Comparison of ENCODE assay signal across 1 cellular context in the genomic region with DNA sequence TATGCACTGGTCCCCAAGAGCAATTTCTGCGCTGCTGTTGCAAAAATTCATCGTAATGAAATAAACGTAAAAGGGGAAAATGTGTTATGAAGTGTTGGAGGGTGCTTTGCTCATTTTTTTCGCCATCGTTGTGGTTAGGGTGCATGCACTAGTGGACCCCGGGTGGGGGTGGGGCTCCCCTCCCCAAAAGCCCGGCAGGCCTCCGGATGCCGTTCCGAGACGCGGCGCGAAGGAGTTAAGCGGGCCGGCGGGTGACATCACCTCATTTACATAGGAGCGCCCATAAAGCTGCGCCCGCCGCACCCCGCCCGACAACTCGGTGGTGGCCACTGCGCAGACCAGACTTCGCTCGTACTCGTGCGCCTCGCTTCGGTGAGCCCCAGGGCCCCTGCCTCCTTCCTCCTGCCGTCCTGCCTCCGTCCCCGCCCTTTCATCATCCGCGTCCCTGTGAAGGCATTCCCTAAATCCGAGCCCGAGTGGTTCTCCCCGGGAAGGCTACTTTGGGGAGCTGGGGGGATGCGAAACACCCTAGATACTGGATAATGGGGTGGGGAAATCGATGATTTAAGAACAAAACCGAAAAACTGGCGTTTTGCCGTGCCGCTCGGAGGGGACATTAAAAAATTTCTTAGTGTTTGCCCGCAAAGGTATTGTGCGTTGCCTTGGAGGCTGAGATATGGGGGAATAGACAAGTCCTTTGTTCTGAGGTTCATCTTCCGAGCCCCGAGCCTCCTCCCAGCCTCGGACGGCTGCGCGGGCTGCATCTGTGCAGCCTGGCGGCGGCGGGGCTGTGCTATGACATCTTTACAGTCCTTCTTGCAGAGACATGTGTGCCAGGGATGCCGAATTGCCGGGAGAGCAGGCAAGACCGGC.
TF ChIP-seq lines count a peak whose summit lies in the region.

A gene (plus strand): TSS at position 314 of the 873 bp plus-strand sequence.

TF ChIP-seq in HEK293, 187 proteins besides CTCF, POLR2A, EP300 and RAD21 (continued from another document and continues in another):
- TF ChIP-seq ZNF354C (tag by site-specific recombination; IDR thresholded peaks at IDR 0.05; ENCODE audit: borderline replicate concordance, low read depth) (no peak), KLF8 (tag by site-specific recombination; IDR thresholded peaks at IDR 0.05) (no peak; the same call in 1 of the 2 replicates), ZNF561 (tag by site-specific recombination; IDR thresholded peaks at IDR 0.05; ENCODE audit: borderline replicate concordance) (no peak), ZNF571 (tag by site-specific recombination; IDR thresholded peaks at IDR 0.05) (no peak), ZNF350 (tag by site-specific recombination; IDR thresholded peaks at IDR 0.05) (no peak), ZXDB (tag by site-specific recombination; IDR thresholded peaks at IDR 0.05) (no peak), ZSCAN23 (tag by site-specific recombination; IDR thresholded peaks at IDR 0.05) (no peak), ZNF146 (tag by site-specific recombination; IDR thresholded peaks at IDR 0.05) (no peak), ZBTB8A (tag by site-specific recombination; IDR thresholded peaks at IDR 0.05) (peak; percentile 91), ZNF302 (tag by site-specific recombination; IDR thresholded peaks at IDR 0.05; ENCODE audit: low read depth) (no peak), MEIS1 (CRISPR knock-in tag; IDR thresholded peaks at IDR 0.05; ENCODE audit: borderline replicate concordance) (no peak), GFI1B (tag by site-specific recombination; IDR thresholded peaks at IDR 0.05) (no peak), KLF1 (tag by site-specific recombination; IDR thresholded peaks at IDR 0.05) (no peak)
- TF ChIP-seq, protein P1, sequence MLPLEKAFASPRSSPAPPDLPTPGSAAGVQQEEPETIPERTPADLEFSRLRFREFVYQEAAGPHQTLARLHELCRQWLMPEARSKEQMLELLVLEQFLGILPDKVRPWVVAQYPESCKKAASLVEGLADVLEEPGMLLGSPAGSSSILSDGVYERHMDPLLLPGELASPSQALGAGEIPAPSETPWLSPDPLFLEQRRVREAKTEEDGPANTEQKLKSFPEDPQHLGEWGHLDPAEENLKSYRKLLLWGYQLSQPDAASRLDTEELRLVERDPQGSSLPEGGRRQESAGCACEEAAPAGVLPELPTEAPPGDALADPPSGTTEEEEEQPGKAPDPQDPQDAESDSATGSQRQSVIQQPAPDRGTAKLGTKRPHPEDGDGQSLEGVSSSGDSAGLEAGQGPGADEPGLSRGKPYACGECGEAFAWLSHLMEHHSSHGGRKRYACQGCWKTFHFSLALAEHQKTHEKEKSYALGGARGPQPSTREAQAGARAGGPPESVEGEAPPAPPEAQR (tag by site-specific recombination; IDR thresholded peaks at IDR 0.05): no peak
- TF ChIP-seq, protein P2, sequence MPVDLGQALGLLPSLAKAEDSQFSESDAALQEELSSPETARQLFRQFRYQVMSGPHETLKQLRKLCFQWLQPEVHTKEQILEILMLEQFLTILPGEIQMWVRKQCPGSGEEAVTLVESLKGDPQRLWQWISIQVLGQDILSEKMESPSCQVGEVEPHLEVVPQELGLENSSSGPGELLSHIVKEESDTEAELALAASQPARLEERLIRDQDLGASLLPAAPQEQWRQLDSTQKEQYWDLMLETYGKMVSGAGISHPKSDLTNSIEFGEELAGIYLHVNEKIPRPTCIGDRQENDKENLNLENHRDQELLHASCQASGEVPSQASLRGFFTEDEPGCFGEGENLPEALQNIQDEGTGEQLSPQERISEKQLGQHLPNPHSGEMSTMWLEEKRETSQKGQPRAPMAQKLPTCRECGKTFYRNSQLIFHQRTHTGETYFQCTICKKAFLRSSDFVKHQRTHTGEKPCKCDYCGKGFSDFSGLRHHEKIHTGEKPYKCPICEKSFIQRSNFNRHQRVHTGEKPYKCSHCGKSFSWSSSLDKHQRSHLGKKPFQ (tag by site-specific recombination; IDR thresholded peaks at IDR 0.05): no peak
- TF ChIP-seq, protein P3, sequence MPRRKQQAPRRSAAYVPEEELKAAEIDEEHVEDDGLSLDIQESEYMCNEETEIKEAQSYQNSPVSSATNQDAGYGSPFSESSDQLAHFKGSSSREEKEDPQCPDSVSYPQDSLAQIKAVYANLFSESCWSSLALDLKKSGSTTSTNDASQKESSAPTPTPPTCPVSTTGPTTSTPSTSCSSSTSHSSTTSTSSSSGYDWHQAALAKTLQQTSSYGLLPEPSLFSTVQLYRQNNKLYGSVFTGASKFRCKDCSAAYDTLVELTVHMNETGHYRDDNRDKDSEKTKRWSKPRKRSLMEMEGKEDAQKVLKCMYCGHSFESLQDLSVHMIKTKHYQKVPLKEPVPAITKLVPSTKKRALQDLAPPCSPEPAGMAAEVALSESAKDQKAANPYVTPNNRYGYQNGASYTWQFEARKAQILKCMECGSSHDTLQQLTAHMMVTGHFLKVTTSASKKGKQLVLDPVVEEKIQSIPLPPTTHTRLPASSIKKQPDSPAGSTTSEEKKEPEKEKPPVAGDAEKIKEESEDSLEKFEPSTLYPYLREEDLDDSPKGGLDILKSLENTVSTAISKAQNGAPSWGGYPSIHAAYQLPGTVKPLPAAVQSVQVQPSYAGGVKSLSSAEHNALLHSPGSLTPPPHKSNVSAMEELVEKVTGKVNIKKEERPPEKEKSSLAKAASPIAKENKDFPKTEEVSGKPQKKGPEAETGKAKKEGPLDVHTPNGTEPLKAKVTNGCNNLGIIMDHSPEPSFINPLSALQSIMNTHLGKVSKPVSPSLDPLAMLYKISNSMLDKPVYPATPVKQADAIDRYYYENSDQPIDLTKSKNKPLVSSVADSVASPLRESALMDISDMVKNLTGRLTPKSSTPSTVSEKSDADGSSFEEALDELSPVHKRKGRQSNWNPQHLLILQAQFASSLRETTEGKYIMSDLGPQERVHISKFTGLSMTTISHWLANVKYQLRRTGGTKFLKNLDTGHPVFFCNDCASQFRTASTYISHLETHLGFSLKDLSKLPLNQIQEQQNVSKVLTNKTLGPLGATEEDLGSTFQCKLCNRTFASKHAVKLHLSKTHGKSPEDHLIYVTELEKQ (tag by site-specific recombination; IDR thresholded peaks at IDR 0.05; ENCODE audit: borderline replicate concordance): no peak
- TF ChIP-seq, protein P4, sequence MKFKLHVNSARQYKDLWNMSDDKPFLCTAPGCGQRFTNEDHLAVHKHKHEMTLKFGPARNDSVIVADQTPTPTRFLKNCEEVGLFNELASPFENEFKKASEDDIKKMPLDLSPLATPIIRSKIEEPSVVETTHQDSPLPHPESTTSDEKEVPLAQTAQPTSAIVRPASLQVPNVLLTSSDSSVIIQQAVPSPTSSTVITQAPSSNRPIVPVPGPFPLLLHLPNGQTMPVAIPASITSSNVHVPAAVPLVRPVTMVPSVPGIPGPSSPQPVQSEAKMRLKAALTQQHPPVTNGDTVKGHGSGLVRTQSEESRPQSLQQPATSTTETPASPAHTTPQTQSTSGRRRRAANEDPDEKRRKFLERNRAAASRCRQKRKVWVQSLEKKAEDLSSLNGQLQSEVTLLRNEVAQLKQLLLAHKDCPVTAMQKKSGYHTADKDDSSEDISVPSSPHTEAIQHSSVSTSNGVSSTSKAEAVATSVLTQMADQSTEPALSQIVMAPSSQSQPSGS (tag by site-specific recombination; IDR thresholded peaks at IDR 0.05; ENCODE audit: low read depth): peak; percentile 59; the same call in 1 of the 2 replicates
- TF ChIP-seq, protein P5, sequence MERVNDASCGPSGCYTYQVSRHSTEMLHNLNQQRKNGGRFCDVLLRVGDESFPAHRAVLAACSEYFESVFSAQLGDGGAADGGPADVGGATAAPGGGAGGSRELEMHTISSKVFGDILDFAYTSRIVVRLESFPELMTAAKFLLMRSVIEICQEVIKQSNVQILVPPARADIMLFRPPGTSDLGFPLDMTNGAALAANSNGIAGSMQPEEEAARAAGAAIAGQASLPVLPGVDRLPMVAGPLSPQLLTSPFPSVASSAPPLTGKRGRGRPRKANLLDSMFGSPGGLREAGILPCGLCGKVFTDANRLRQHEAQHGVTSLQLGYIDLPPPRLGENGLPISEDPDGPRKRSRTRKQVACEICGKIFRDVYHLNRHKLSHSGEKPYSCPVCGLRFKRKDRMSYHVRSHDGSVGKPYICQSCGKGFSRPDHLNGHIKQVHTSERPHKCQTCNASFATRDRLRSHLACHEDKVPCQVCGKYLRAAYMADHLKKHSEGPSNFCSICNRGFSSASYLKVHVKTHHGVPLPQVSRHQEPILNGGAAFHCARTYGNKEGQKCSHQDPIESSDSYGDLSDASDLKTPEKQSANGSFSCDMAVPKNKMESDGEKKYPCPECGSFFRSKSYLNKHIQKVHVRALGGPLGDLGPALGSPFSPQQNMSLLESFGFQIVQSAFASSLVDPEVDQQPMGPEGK (tag by site-specific recombination; IDR thresholded peaks at IDR 0.05): peak; percentile 49
- TF ChIP-seq, protein P6, sequence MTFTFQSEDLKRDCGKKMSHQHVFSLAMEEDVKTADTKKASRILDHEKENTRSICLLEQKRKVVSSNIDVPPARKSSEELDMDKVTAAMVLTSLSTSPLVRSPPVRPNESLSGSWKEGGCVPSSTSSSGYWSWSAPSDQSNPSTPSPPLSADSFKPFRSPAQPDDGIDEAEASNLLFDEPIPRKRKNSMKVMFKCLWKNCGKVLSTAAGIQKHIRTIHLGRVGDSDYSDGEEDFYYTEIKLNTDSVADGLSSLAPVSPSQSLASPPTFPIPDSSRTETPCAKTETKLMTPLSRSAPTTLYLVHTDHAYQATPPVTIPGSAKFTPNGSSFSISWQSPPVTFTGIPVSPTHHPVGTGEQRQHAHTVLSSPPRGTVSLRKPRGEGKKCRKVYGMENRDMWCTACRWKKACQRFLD (tag by site-specific recombination; IDR thresholded peaks at IDR 0.05): no peak
- TF ChIP-seq, protein P7, sequence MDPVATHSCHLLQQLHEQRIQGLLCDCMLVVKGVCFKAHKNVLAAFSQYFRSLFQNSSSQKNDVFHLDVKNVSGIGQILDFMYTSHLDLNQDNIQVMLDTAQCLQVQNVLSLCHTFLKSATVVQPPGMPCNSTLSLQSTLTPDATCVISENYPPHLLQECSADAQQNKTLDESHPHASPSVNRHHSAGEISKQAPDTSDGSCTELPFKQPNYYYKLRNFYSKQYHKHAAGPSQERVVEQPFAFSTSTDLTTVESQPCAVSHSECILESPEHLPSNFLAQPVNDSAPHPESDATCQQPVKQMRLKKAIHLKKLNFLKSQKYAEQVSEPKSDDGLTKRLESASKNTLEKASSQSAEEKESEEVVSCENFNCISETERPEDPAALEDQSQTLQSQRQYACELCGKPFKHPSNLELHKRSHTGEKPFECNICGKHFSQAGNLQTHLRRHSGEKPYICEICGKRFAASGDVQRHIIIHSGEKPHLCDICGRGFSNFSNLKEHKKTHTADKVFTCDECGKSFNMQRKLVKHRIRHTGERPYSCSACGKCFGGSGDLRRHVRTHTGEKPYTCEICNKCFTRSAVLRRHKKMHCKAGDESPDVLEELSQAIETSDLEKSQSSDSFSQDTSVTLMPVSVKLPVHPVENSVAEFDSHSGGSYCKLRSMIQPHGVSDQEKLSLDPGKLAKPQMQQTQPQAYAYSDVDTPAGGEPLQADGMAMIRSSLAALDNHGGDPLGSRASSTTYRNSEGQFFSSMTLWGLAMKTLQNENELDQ (tag by site-specific recombination; IDR thresholded peaks at IDR 0.05; ENCODE audit: low read depth): no peak
- TF ChIP-seq, protein P8, sequence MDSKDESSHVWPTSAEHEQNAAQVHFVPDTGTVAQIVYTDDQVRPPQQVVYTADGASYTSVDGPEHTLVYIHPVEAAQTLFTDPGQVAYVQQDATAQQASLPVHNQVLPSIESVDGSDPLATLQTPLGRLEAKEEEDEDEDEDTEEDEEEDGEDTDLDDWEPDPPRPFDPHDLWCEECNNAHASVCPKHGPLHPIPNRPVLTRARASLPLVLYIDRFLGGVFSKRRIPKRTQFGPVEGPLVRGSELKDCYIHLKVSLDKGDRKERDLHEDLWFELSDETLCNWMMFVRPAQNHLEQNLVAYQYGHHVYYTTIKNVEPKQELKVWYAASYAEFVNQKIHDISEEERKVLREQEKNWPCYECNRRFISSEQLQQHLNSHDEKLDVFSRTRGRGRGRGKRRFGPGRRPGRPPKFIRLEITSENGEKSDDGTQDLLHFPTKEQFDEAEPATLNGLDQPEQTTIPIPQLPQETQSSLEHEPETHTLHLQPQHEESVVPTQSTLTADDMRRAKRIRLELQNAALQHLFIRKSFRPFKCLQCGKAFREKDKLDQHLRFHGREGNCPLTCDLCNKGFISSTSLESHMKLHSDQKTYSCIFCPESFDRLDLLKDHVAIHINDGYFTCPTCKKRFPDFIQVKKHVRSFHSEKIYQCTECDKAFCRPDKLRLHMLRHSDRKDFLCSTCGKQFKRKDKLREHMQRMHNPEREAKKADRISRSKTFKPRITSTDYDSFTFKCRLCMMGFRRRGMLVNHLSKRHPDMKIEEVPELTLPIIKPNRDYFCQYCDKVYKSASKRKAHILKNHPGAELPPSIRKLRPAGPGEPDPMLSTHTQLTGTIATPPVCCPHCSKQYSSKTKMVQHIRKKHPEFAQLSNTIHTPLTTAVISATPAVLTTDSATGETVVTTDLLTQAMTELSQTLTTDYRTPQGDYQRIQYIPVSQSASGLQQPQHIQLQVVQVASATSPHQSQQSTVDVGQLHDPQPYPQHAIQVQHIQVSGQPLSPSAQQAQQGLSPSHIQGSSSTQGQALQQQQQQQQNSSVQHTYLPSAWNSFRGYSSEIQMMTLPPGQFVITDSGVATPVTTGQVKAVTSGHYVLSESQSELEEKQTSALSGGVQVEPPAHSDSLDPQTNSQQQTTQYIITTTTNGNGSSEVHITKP (tag by site-specific recombination; IDR thresholded peaks at IDR 0.05): 0 out of 2 replicates have a peak, but pooled peaks have one; percentile 37
- TF ChIP-seq, protein P9, sequence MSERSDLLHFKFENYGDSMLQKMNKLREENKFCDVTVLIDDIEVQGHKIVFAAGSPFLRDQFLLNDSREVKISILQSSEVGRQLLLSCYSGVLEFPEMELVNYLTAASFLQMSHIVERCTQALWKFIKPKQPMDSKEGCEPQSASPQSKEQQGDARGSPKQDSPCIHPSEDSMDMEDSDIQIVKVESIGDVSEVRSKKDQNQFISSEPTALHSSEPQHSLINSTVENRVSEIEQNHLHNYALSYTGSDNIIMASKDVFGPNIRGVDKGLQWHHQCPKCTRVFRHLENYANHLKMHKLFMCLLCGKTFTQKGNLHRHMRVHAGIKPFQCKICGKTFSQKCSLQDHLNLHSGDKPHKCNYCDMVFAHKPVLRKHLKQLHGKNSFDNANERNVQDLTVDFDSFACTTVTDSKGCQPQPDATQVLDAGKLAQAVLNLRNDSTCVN (tag by site-specific recombination; optimal IDR thresholded peaks at IDR 0.05): peak; percentile 62
- TF ChIP-seq, protein P10, sequence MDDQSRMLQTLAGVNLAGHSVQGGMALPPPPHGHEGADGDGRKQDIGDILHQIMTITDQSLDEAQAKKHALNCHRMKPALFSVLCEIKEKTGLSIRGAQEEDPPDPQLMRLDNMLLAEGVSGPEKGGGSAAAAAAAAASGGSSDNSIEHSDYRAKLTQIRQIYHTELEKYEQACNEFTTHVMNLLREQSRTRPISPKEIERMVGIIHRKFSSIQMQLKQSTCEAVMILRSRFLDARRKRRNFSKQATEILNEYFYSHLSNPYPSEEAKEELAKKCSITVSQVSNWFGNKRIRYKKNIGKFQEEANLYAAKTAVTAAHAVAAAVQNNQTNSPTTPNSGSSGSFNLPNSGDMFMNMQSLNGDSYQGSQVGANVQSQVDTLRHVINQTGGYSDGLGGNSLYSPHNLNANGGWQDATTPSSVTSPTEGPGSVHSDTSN (CRISPR knock-in tag; IDR thresholded peaks at IDR 0.05): no peak
- TF ChIP-seq, protein P11, sequence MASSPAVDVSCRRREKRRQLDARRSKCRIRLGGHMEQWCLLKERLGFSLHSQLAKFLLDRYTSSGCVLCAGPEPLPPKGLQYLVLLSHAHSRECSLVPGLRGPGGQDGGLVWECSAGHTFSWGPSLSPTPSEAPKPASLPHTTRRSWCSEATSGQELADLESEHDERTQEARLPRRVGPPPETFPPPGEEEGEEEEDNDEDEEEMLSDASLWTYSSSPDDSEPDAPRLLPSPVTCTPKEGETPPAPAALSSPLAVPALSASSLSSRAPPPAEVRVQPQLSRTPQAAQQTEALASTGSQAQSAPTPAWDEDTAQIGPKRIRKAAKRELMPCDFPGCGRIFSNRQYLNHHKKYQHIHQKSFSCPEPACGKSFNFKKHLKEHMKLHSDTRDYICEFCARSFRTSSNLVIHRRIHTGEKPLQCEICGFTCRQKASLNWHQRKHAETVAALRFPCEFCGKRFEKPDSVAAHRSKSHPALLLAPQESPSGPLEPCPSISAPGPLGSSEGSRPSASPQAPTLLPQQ (tag by site-specific recombination; IDR thresholded peaks at IDR 0.05): no peak
